Comparison of ENCODE assay signal across 9 cellular contexts in genomic region chr1:203291201-203292096, GRCh38. TPM values are rescaled to one million over a fixed set of nuclear protein-coding genes. Genes with fewer than 3 reads are reported as not detected.
DNase-seq lines count a peak whose midpoint lies in the region; ATAC-seq and TF ChIP-seq lines count a peak whose summit lies in the region.
"Had no signal": no experiment of that assay in that cellular context is flagged by ENCODE, and none has a peak within 500 bp of the region (broad histone marks: within the 10 kb centered on the region; RNA-seq: fewer than 3 reads in every experiment).

No MANE protein-coding gene starts in this region.

- peaks cover 4 to 11% of the 10 kb centered on the region in 2 donors for H3K36me3 Mint-ChIP-seq in CD14-positive monocyte
- H3K36me3 Mint-ChIP-seq in neural progenitor cell: no peaks in the 10 kb centered on the region

- no peak overlapping the region for H2AFZ ChIP-seq in neural progenitor cell (replicated peaks)

- H3K27me3 ChIP-seq in duodenal mucosa (ENCODE audit: control insufficient read depth in 1 of 2, insufficient read depth in 2 of 2, low read length in 2 of 2) (no peaks in the 10 kb centered on the region), neural progenitor cell (peaks cover 18% of the 10 kb centered on the region), MG63 (peaks cover 2% of the 10 kb centered on the region; the same call in 1 of the 2 replicates)

- H3K36me3 ChIP-seq in KOPT-K1 (ENCODE audit: insufficient read depth, low read length) (no peaks in the 10 kb centered on the region), duodenal mucosa (ENCODE audit: control insufficient read depth in 1 of 2, insufficient read depth in 2 of 2, low read length in 2 of 2) (no peaks in the 10 kb centered on the region), neural progenitor cell (no peaks in the 10 kb centered on the region), MG63 (no peaks in the 10 kb centered on the region)

- H3K4me2 ChIP-seq in neural progenitor cell: peak overlapping the region; percentile 67

- no peak for ATAC-seq in HG03442 (IDR thresholded peaks at IDR 0.05; ENCODE audit: unreplicated experiment)

- DNase-seq in CD14-positive monocyte (ENCODE audit: low spot score): no peak
- no peak for DNase-seq in neural progenitor cell (ENCODE audit: low spot score)
- no peak for DNase-seq in SKM-1 treated with dmso at 0.1 percent for 144 hours (lab: John Stamatoyannopoulos, UW; ENCODE audit: unreplicated experiment)
- no peak for DNase-seq in MG63
- DNase-seq in NCI-H128 (lab: John Stamatoyannopoulos, UW; ENCODE audit: unreplicated experiment): no peak

- H3K4me1 Mint-ChIP-seq in CD14-positive monocyte (peaks cover 62% of the 10 kb centered on the region), neural progenitor cell (peaks cover 60% of the 10 kb centered on the region)

- H3K27ac Mint-ChIP-seq in CD14-positive monocyte (peak overlapping the region; percentile 99 to 100 (median 100)), neural progenitor cell (peak overlapping the region; percentile 93)

- H3K9ac ChIP-seq in duodenal mucosa (ENCODE audit: low read depth in 1 of 2, low read length in 2 of 2) (peak overlapping the region; percentile 82 to 84), neural progenitor cell (no peak overlapping the region)

- H3K9me3 Mint-ChIP-seq in CD14-positive monocyte: peaks cover 0 to 4% (median 0%) of the 10 kb centered on the region in 7 donors
- H3K9me3 Mint-ChIP-seq in neural progenitor cell: no peaks in the 10 kb centered on the region

- no peaks in the 10 kb centered on the region for H3K79me2 ChIP-seq in neural progenitor cell (ENCODE audit: low read depth)

- H3K4me3 Mint-ChIP-seq in CD14-positive monocyte: no peak overlapping the region
- peak overlapping the region; percentile 55 for H3K4me3 Mint-ChIP-seq in neural progenitor cell

- H4K20me1 ChIP-seq in neural progenitor cell (ENCODE audit: low read depth): no peaks in the 10 kb centered on the region

- H3K4me1 ChIP-seq in duodenal mucosa (ENCODE audit: control insufficient read depth in 1 of 2, insufficient read depth in 2 of 2, low read length in 2 of 2) (peaks cover 59 to 61% of the 10 kb centered on the region in 2 donors), neural progenitor cell (peaks cover 43% of the 10 kb centered on the region)

- intact Hi-C loops in CD14-positive monocyte (cut with micrococcal nuclease): no loop called here

- TF ChIP-seq CTCF in CD14-positive monocyte (IDR thresholded peaks at IDR 0.05): no peak
- TF ChIP-seq CTCF in neural progenitor cell (IDR thresholded peaks at IDR 0.05): no peak

- peaks cover 26% of the 10 kb centered on the region for H3F3A ChIP-seq in neural progenitor cell (ENCODE audit: low read depth)

- H3K4me3 ChIP-seq in duodenal mucosa (ENCODE audit: low read depth in 1 of 2, low read length in 2 of 2) (peak overlapping the region; percentile 47 to 55), neural progenitor cell (no peak overlapping the region), MG63 (no peak overlapping the region)

- H3K27me3 Mint-ChIP-seq in CD14-positive monocyte (ENCODE audit: low read depth in 3 of 3): peaks cover 0 to 2% (median 0%) of the 10 kb centered on the region in 3 donors
- peaks cover 12% of the 10 kb centered on the region for H3K27me3 Mint-ChIP-seq in neural progenitor cell (ENCODE audit: insufficient read depth, low read depth)

- H3K9me3 ChIP-seq in KOPT-K1 (ENCODE audit: insufficient read depth, low read length, poor library complexity, severe bottlenecking) (no peaks in the 10 kb centered on the region), duodenal mucosa (ENCODE audit: control insufficient read depth in 1 of 2, low read length in 2 of 2) (no peaks in the 10 kb centered on the region), neural progenitor cell (ENCODE audit: low read depth) (no peaks in the 10 kb centered on the region), MG63 (no peaks in the 10 kb centered on the region)

- H3K27ac ChIP-seq in KOPT-K1 (ENCODE audit: low read depth, low read length, poor library complexity, severe bottlenecking) (peak overlapping the region; percentile 80), duodenal mucosa (ENCODE audit: low read depth, low read length) (peak overlapping the region; percentile 97), neural progenitor cell (no peak overlapping the region)

RNA-seq across cellular contexts. Expression of gene BTG2, which starts 13.9 kb away (rescaled TPM):
- 100 to 1,000 TPM; 293 to 483 TPM for polyA plus RNA-seq in CD14-positive monocyte
- 26.5 and 47.6 TPM in 2 replicates for total RNA-seq in neural progenitor cell (ENCODE audit: low replicate concordance)
- 0.10 and 2.0 TPM in 2 replicates for total RNA-seq in MG63 (2014; rRNA removed; shearing (Covaris generic); ENCODE audit: low replicate concordance)

RNA-seq across cellular contexts. Expression of gene FMOD, which starts 59.5 kb away (rescaled TPM):
- not detected for polyA plus RNA-seq in CD14-positive monocyte
- total RNA-seq in neural progenitor cell (ENCODE audit: low replicate concordance): 0.19 TPM in 1 of 2 replicates, not detected in the other
- total RNA-seq in MG63 (2014; rRNA removed; shearing (Covaris generic); ENCODE audit: low replicate concordance): not detected in 2 replicates
- total RNA-seq: mononuclear cell had no signal

Comparison
In these comparisons a context has a peak if more than half of its experiments do, and no peak if none do; other contexts are left out.
1. H3K4me3 ChIP-seq: peak in duodenal mucosa (2 of 2); none in neural progenitor cell (single experiment) and MG63 (single experiment).